ENCODE assay signal across 8 cellular contexts in the genomic region with DNA sequence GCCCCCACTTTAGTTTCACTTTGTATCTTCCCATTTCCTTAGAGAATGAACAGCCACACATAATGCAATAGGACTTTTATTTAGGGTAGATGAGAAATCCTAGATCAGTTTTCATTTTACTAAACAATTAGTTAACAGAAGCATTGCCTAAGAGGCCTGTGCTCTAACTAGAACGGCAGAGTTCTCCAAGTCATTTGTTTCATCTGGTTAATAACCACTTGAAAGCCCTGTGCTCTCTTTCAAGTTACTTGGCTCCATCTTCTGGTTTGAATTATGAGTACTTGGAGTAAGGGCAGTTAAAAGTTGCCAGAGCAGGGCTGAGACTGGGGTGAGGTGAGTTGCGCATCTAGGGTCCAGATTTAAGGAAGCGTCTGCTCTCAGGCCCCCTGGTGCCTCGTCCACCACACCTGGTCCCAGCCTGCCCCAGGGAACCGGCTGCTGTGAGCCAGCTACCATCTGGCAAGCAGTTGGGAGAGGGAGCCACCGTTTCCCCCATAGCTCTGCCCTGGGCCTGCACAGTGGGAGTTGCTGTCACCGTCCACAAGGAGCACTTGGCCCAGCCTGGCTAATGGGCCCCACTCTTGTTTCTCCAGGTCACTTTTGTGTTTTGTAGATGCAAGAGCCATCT. TPM values are rescaled to one million over a fixed set of nuclear protein-coding genes. Genes with fewer than 3 reads are reported as not detected.
DNase-seq lines count a peak whose midpoint lies in the region; ATAC-seq and TF ChIP-seq lines count a peak whose summit lies in the region.

No MANE protein-coding gene starts in this region.

- peak; percentile 42 to 54 for TF ChIP-seq CTCF in fibroblast of lung (conservative IDR thresholded peaks at IDR 0.05 in 1 of 2, IDR thresholded peaks at IDR 0.05 in 1 of 2; ENCODE audit: low read depth in 1 of 2, low read length in 2 of 2)
- TF ChIP-seq CTCF in neural progenitor cell (IDR thresholded peaks at IDR 0.05) = peak; percentile 61

- H3K9ac ChIP-seq in fibroblast of lung (ENCODE audit: insufficient read depth, low read length) = no peak overlapping the region
- no peak overlapping the region for H3K9ac ChIP-seq in neural progenitor cell

- H3F3A ChIP-seq in neural progenitor cell (ENCODE audit: low read depth) = no peaks in the 10 kb centered on the region

- in situ Hi-C loops in HAP-1 (cut with MboI; ENCODE audit: low sequenced_read_pairs) = loop anchor here (5.0 to 25.0 kb wide), 3 partner anchors 280 to 740 kb away; no protein-coding TSS in a partner anchor

- no peak overlapping the region for H3K27ac Mint-ChIP-seq in T-helper 2 cell treated with Interferon-gamma antibody and Interleukin-4, amounts not matched to agents 5 μg/mL and 100 μg/mL, for 36 hours
- H3K27ac Mint-ChIP-seq in neural progenitor cell = peak overlapping the region; percentile 78

- H3K4me3 ChIP-seq in HAP-1 (no peak overlapping the region), fibroblast of lung (replicated peaks in 1 of 4; ENCODE audit: control extremely low read depth in 1 of 4, insufficient read depth in 1 of 4, low read depth in 3 of 4, low read length in 4 of 4) (peak overlapping the region in 2 of 4 experiments; percentile 5 to 42), neural progenitor cell (no peak overlapping the region)

- H3K4me1 ChIP-seq in HAP-1 (peaks cover 32% of the 10 kb centered on the region), fibroblast of lung (ENCODE audit: control insufficient read depth, extremely low read depth, insufficient read depth, low read length) (peaks cover 24% of the 10 kb centered on the region), neural progenitor cell (no peaks in the 10 kb centered on the region)

- H3K9me3 Mint-ChIP-seq in T-helper 2 cell treated with Interferon-gamma antibody and Interleukin-4, amounts not matched to agents 5 μg/mL and 100 μg/mL, for 36 hours = no peaks in the 10 kb centered on the region
- H3K9me3 Mint-ChIP-seq in neural progenitor cell = no peaks in the 10 kb centered on the region

- H2AFZ ChIP-seq in fibroblast of lung (ENCODE audit: low read length) = peak overlapping the region; percentile 72
- peak overlapping the region; percentile 17 for H2AFZ ChIP-seq in neural progenitor cell (replicated peaks)

- H3K4me3 Mint-ChIP-seq in T-helper 2 cell treated with Interferon-gamma antibody and Interleukin-4, amounts not matched to agents 5 μg/mL and 100 μg/mL, for 36 hours = peak overlapping the region; percentile 55
- H3K4me3 Mint-ChIP-seq in neural progenitor cell = peak overlapping the region; percentile 25

- H3K27me3 ChIP-seq in HAP-1 (ENCODE audit: low read depth) (no peaks in the 10 kb centered on the region), fibroblast of lung (ENCODE audit: control insufficient read depth, insufficient read depth, low read length) (no peaks in the 10 kb centered on the region), neural progenitor cell (no peaks in the 10 kb centered on the region)

- DNase-seq in NCI-H2081 (lab: John Stamatoyannopoulos, UW) = peak; percentile 15 to 52
- DNase-seq in NCI-H2081 treated with DMSO at 0.1 percent for 48 hours (lab: John Stamatoyannopoulos, UW) = no peak
- DNase-seq in HAP-1 (ENCODE audit: low spot score in 2 of 2) = peak; percentile 28 to 77
- DNase-seq in NCI-H1092 treated with DMSO at 0.1 percent for 48 hours (lab: John Stamatoyannopoulos, UW) = peak; percentile 73
- no peak for DNase-seq in T-helper 2 cell treated with Interferon-gamma antibody and Interleukin-4, amounts not matched to agents 5 μg/mL and 100 μg/mL, for 36 hours (ENCODE audit: low spot score)
- DNase-seq in fibroblast of lung (ENCODE audit: low read depth in 2 of 2) = peak; percentile 85 to 96
- peak; percentile 63 for DNase-seq in neural progenitor cell (ENCODE audit: low spot score)

- H3K36me3 ChIP-seq in HAP-1 (replicated peaks) (no peaks in the 10 kb centered on the region), fibroblast of lung (ENCODE audit: control insufficient read depth, insufficient read depth, low read length) (no peaks in the 10 kb centered on the region), neural progenitor cell (no peaks in the 10 kb centered on the region)

- H3K4me2 ChIP-seq in fibroblast of lung (ENCODE audit: extremely low read depth, insufficient read depth, low read length) = peak overlapping the region; percentile 71
- H3K4me2 ChIP-seq in neural progenitor cell = no peak overlapping the region

- H3K36me3 Mint-ChIP-seq in T-helper 2 cell treated with Interferon-gamma antibody and Interleukin-4, amounts not matched to agents 5 μg/mL and 100 μg/mL, for 36 hours (ENCODE audit: low read depth) = no peaks in the 10 kb centered on the region
- H3K36me3 Mint-ChIP-seq in neural progenitor cell = no peaks in the 10 kb centered on the region

- H3K4me1 Mint-ChIP-seq in T-helper 2 cell treated with Interferon-gamma antibody and Interleukin-4, amounts not matched to agents 5 μg/mL and 100 μg/mL, for 36 hours (ENCODE audit: low read depth) = peaks cover 11% of the 10 kb centered on the region
- H3K4me1 Mint-ChIP-seq in neural progenitor cell = peaks cover 25% of the 10 kb centered on the region

- ATAC-seq in HG03095 (IDR thresholded peaks at IDR 0.05; ENCODE audit: unreplicated experiment) = no peak

- peak overlapping the region; percentile 40 for H3K27ac ChIP-seq in fibroblast of lung (ENCODE audit: insufficient read depth, low read length)
- no peak overlapping the region for H3K27ac ChIP-seq in neural progenitor cell

- H3K79me2 ChIP-seq in fibroblast of lung (ENCODE audit: control insufficient read depth, insufficient read depth, low read length) (no peaks in the 10 kb centered on the region), neural progenitor cell (ENCODE audit: low read depth) (no peaks in the 10 kb centered on the region)

- peaks cover 4% of the 10 kb centered on the region for H3K27me3 Mint-ChIP-seq in T-helper 2 cell treated with Interferon-gamma antibody and Interleukin-4, amounts not matched to agents 5 μg/mL and 100 μg/mL, for 36 hours (ENCODE audit: low read depth)
- H3K27me3 Mint-ChIP-seq in neural progenitor cell (ENCODE audit: insufficient read depth, low read depth) = no peaks in the 10 kb centered on the region

- H4K20me1 ChIP-seq in fibroblast of lung (ENCODE audit: control insufficient read depth, extremely low read depth, insufficient read depth, low read length) (no peaks in the 10 kb centered on the region), neural progenitor cell (ENCODE audit: low read depth) (no peaks in the 10 kb centered on the region)

- H3K9me3 ChIP-seq in HAP-1 (no peaks in the 10 kb centered on the region), fibroblast of lung (ENCODE audit: control insufficient read depth, insufficient read depth, low read depth, low read length) (no peaks in the 10 kb centered on the region), neural progenitor cell (ENCODE audit: low read depth) (no peaks in the 10 kb centered on the region)

RNA-seq across cellular contexts. Expression of a gene that starts 18.1 kb away (rescaled TPM):
- total RNA-seq in fibroblast of lung (6.2 and 9.7 TPM in 2 replicates), neural progenitor cell (ENCODE audit: low replicate concordance) (0.25 and 1.7 TPM in 2 replicates)
- polyA plus RNA-seq in fibroblast of lung = 2.0 and 3.9 TPM in 2 replicates
- 1.2 and 2.2 TPM in 2 replicates for polyA plus RNA-seq in fibroblast of lung (2012)
- 0.30 and 4.2 TPM in 2 replicates for polyA minus RNA-seq in fibroblast of lung (ENCODE audit: low replicate concordance)

Comparison
In these comparisons a context has a peak if more than half of its experiments do, and no peak if none do; other contexts are left out.
1. DNase-seq: peak in NCI-H2081 (2 of 2), HAP-1 (2 of 2), NCI-H1092 treated with DMSO at 0.1 percent for 48 hours (single experiment), fibroblast of lung (2 of 2) and neural progenitor cell (single experiment); none in NCI-H2081 treated with DMSO at 0.1 percent for 48 hours (single experiment) and T-helper 2 cell treated with Interferon-gamma antibody and Interleukin-4, amounts not matched to agents 5 μg/mL and 100 μg/mL, for 36 hours (single experiment).